2 cellular contexts compared by ENCODE assay signal in genomic region chr14:24397639-24398297, GRCh38.
TF ChIP-seq lines count a peak whose summit lies in the region.

No MANE protein-coding gene starts in this region.

TF ChIP-seq in IMR-90, 13 proteins besides CTCF, POLR2A, EP300 and RAD21:
- TF ChIP-seq BHLHE40 (IDR thresholded peaks at IDR 0.05; ENCODE audit: low read depth, low read length) (no peak), MXI1 (IDR thresholded peaks at IDR 0.05; ENCODE audit: borderline replicate concordance, low read depth, low read length) (no peak), NFE2L2 (IDR thresholded peaks at IDR 0.05; ENCODE audit: low read depth, low read length) (no peak), CEBPB (IDR thresholded peaks at IDR 0.05; ENCODE audit: low read depth, low read length) (no peak)

TF ChIP-seq in GM12891, 5 proteins besides CTCF, POLR2A, EP300 and RAD21:
- no peak for TF ChIP-seq SPI1 (IDR thresholded peaks at IDR 0.05; ENCODE audit: low read depth, low read length)
- no peak for TF ChIP-seq POLR2AphosphoS5 (IDR thresholded peaks at IDR 0.05; ENCODE audit: low read depth, low read length)
- TF ChIP-seq TAF1 (IDR thresholded peaks at IDR 0.05; ENCODE audit: low read depth, low read length), result no peak
- no peak for TF ChIP-seq PAX5 (IDR thresholded peaks at IDR 0.05; ENCODE audit: insufficient read depth, low read length, severe bottlenecking)
- no peak for TF ChIP-seq POU2F2 (IDR thresholded peaks at IDR 0.05; ENCODE audit: low read depth, low read length)
